Comparison of ENCODE assay signal across 10 cellular contexts in the genomic region with DNA sequence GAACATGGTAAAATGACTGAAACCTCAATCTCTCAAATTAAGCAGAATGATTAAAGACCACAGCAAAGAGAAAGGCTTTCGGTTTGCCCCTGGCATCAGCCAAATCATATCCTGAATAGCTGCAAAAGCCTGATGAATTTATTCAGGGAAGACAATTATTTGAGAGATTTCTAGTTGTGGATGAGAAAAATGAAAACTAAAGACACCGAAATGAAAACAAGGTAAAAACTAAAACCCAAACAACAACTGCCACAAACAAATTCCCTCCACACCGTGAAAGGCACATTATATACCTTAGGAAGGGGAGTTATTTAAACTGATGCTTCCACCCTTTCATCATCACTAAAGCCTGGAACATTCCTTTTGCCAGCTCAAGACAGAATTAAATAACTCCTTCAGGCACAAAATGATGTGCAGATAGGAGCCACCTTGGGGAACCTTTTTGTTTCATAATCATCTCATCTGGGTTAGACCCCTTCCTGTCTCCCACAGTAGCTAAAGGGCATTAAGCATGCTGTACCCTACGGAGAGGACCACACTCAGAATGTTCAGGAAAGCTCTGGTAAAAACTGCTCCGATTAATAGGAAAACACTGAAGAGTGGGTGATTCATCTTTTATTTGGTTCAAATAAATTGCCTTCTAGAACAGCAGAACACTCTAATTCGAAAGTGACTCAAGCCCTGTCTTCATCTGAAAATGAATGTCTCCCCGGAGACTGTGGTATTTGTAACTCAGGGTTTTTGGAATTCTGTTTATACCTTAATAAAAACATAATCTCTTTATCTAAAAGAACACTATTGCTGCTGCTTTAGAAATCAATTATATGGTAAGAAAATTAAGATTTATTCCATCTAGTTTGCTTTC. TPM values are rescaled to one million over a fixed set of nuclear protein-coding genes. Genes with fewer than 3 reads are reported as not detected.
DNase-seq lines count a peak whose midpoint lies in the region; ATAC-seq and TF ChIP-seq lines count a peak whose summit lies in the region.
"Had no signal": no experiment of that assay in that cellular context is flagged by ENCODE, and none has a peak within 500 bp of the region (broad histone marks: within the 10 kb centered on the region; RNA-seq: fewer than 3 reads in every experiment).

No MANE protein-coding gene starts in this region.

- intact Hi-C loops in heart right ventricle (cut with DNase I) (loop anchor here (1.0 to 10.0 kb wide), 18 partner anchors 157 to 1215 kb away; a partner anchor contains a TSS), heart left ventricle (cut with DNase I) (loop anchor here (1.0 to 10.0 kb wide), 16 partner anchors 209 to 1220 kb away; a partner anchor contains a TSS), aorta (cut with DNase I) (loop anchor here (5.0 to 10.0 kb wide), 4 partner anchors 415 to 615 kb away; a partner anchor contains a TSS)

- H3K27me3 Mint-ChIP-seq in activated T-helper 17 cell treated with anti-CD3 and anti-CD28 coated beads, Interleukin-2, amount 50 U/mL, for 72 hours = no peaks in the 10 kb centered on the region
- peaks cover 0 to 5% (median 2%) of the 10 kb centered on the region in 3 donors for H3K27me3 Mint-ChIP-seq in immature natural killer cell (ENCODE audit: low read depth in 3 of 3)

- peak in 2 of 9 donors; percentile 9 for TF ChIP-seq CTCF in heart right ventricle (IDR thresholded peaks at IDR 0.05)
- no peak for TF ChIP-seq CTCF in heart left ventricle (IDR thresholded peaks at IDR 0.05)

- 67% methylated on average over 7 of the region's 7 CpGs for WGBS in heart right ventricle, 2 donors
- WGBS in heart left ventricle, 4 donors = 69 to 70% (median 69%) methylated on average over 7 of the region's 7 CpGs
- WGBS in aorta, 2 donors = 51% methylated on average over 7 of the region's 7 CpGs

- H3K36me3 ChIP-seq in heart right ventricle = peaks cover 0 to 66% (median 0%) of the 10 kb centered on the region in 9 donors
- H3K36me3 ChIP-seq in heart left ventricle = peaks cover 0 to 61% (median 46%) of the 10 kb centered on the region in 9 donors
- H3K36me3 ChIP-seq in aorta (ENCODE audit: control insufficient read depth in 1 of 2, insufficient read depth in 2 of 2, low read length in 1 of 2) = peaks cover 0 to 3% of the 10 kb centered on the region in 2 donors
- H3K36me3 ChIP-seq: ovary had no signal

- H3K27ac Mint-ChIP-seq in activated T-helper 17 cell treated with anti-CD3 and anti-CD28 coated beads, Interleukin-2, amount 50 U/mL, for 72 hours = peak overlapping the region; percentile 51
- H3K27ac Mint-ChIP-seq in immature natural killer cell = peak overlapping the region in 4 of 6 donors; percentile 48 to 86 (median 70)

- peak overlapping the region; percentile 80 for H3K4me3 Mint-ChIP-seq in activated T-helper 17 cell treated with anti-CD3 and anti-CD28 coated beads, Interleukin-2, amount 50 U/mL, for 72 hours
- H3K4me3 Mint-ChIP-seq in immature natural killer cell = peak overlapping the region; percentile 84 to 95 (median 90)

- H3K27me3 ChIP-seq in heart right ventricle (peaks cover 0 to 7% (median 0%) of the 10 kb centered on the region in 7 donors), heart left ventricle (no peaks in the 10 kb centered on the region), aorta (ENCODE audit: control insufficient read depth in 1 of 2, insufficient read depth in 2 of 2, low read length in 1 of 2) (no peaks in the 10 kb centered on the region)
- H3K27me3 ChIP-seq: ovary had no signal

- peaks cover 16% of the 10 kb centered on the region for H3K4me1 Mint-ChIP-seq in activated T-helper 17 cell treated with anti-CD3 and anti-CD28 coated beads, Interleukin-2, amount 50 U/mL, for 72 hours
- peaks cover 6 to 17% of the 10 kb centered on the region in 2 donors for H3K4me1 Mint-ChIP-seq in immature natural killer cell

- DNase-seq in heart right ventricle (no peak), heart left ventricle (no peak), immature natural killer cell (no peak), aorta (no peak), OCI-M2 (lab: John Stamatoyannopoulos, UW; ENCODE audit: unreplicated experiment) (no peak), Ammon's horn (ENCODE audit: low spot score) (no peak), anterior cingulate cortex (lab: John Stamatoyannopoulos, UW) (no peak)

- TF ChIP-seq POLR2A in heart left ventricle (IDR thresholded peaks at IDR 0.05) = no peak

- H3K9me3 ChIP-seq in heart right ventricle (no peaks in the 10 kb centered on the region), heart left ventricle (no peaks in the 10 kb centered on the region), aorta (ENCODE audit: control insufficient read depth, low read length) (no peaks in the 10 kb centered on the region)
- H3K9me3 ChIP-seq: ovary had no signal

- H3K4me3 ChIP-seq in heart right ventricle (peak overlapping the region in 6 of 10 donors; percentile 45 to 66 (median 52)), heart left ventricle (peak overlapping the region in 4 of 12 donors; percentile 50 to 59 (median 53)), aorta (ENCODE audit: low read length in 2 of 2) (no peak overlapping the region)

- no peak overlapping the region for H3K27ac ChIP-seq in heart right ventricle
- no peak overlapping the region for H3K27ac ChIP-seq in heart left ventricle
- no peak overlapping the region for H3K27ac ChIP-seq in aorta (ENCODE audit: low read depth in 1 of 2, low read length in 2 of 2)
- H3K27ac ChIP-seq: ovary had no signal

- ATAC-seq in heart right ventricle (no peak), heart left ventricle (no peak), aorta (ENCODE audit: low FRiP score) (peak; percentile 55)
- ATAC-seq in activated T-helper 17 cell treated with anti-CD3 and anti-CD28 coated beads, Interleukin-2, amount 50 U/mL, for 72 hours (replicated peaks) = peak; percentile 18

- H3K4me1 ChIP-seq in heart right ventricle (peaks cover 0 to 17% (median 5%) of the 10 kb centered on the region in 9 donors), heart left ventricle (peaks cover 0 to 11% (median 0%) of the 10 kb centered on the region in 12 donors), aorta (ENCODE audit: control insufficient read depth in 1 of 2, insufficient read depth in 2 of 2, low read length in 2 of 2) (no peaks in the 10 kb centered on the region)

- peaks cover 33% of the 10 kb centered on the region for H3K36me3 Mint-ChIP-seq in activated T-helper 17 cell treated with anti-CD3 and anti-CD28 coated beads, Interleukin-2, amount 50 U/mL, for 72 hours (ENCODE audit: low read depth)
- H3K36me3 Mint-ChIP-seq in immature natural killer cell = peaks cover 5 to 16% (median 7%) of the 10 kb centered on the region in 3 donors

- no peaks in the 10 kb centered on the region for H3K9me3 Mint-ChIP-seq in activated T-helper 17 cell treated with anti-CD3 and anti-CD28 coated beads, Interleukin-2, amount 50 U/mL, for 72 hours
- no peaks in the 10 kb centered on the region for H3K9me3 Mint-ChIP-seq in immature natural killer cell

RNA-seq across cellular contexts. Expression of a gene that starts 9.1 kb away (rescaled TPM):
- total RNA-seq in heart right ventricle = not detected
- not detected for polyA plus RNA-seq in heart right ventricle
- total RNA-seq in heart left ventricle = not detected
- polyA plus RNA-seq in heart left ventricle = not detected
- total RNA-seq in activated T-helper 17 cell treated with anti-CD3 and anti-CD28 coated beads, Interleukin-2, amount 50 U/mL, for 72 hours = not detected
- polyA plus RNA-seq in immature natural killer cell = not detected
- not detected for total RNA-seq in aorta
- polyA plus RNA-seq in aorta = not detected
- total RNA-seq: bronchial epithelial cell, ovary had no signal
- polyA plus RNA-seq: ovary had no signal

Comparison
In these comparisons a context has a peak if more than half of its experiments do, and no peak if none do; other contexts are left out.
1. ATAC-seq: peak in activated T-helper 17 cell treated with anti-CD3 and anti-CD28 coated beads, Interleukin-2, amount 50 U/mL, for 72 hours (single experiment) and aorta (single experiment); none in heart right ventricle (0 of 8) and heart left ventricle (0 of 4).
2. H3K4me3 ChIP-seq: peak in heart right ventricle (6 of 10); none in aorta (0 of 2).